15 cellular contexts compared by ENCODE assay signal in the genomic region with DNA sequence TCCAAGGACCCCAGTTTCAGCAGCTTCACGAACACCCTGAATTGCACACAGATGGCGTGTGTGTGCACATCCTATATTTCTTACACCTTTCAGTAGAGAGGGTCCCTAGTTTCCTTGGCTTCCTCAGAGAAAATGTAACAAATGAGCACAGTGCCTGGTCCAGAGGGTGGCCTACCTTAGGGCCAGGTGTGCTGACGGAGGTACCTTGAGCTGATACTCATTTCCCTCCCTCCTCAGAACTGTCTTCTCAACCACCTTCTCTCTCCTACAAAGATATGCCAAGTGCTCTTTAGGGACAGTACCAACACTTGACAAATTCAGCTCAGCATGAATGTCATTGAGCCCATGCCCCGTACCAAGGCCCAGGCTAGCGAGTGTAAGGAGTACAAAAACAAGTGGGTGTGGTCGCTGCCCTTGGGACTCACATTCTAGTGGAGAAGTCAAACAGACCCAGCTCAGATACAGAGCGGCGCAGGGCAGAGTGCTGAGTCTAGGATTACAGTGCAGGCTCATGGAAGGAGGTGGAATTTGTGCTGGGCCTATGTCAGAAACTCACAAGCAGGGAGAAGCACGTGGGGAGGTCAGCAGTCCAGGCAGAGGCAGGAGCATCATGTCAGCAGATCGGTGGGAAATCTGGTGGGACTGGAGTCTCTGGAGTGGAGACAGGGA. TPM values are rescaled to one million over a fixed set of nuclear protein-coding genes. Genes with fewer than 3 reads are reported as not detected.
DNase-seq lines count a peak whose midpoint lies in the region; ATAC-seq and TF ChIP-seq lines count a peak whose summit lies in the region.
"Had no signal": no experiment of that assay in that cellular context is flagged by ENCODE, and none has a peak within 500 bp of the region (broad histone marks: within the 10 kb centered on the region; RNA-seq: fewer than 3 reads in every experiment).

No MANE protein-coding gene starts in this region.

- no peak overlapping the region for H3K4me3 Mint-ChIP-seq in natural killer cell
- no peak overlapping the region for H3K4me3 Mint-ChIP-seq in natural killer cell treated with Interleukin-12 subunit alpha and Interleukin-12 subunit beta and Interleukin-15 and Interleukin-18, amount 100 ng/mL, for 72 hours
- H3K4me3 Mint-ChIP-seq in effector memory CD8-positive, alpha-beta T cell: no peak overlapping the region
- H3K4me3 Mint-ChIP-seq in naive thymus-derived CD4-positive, alpha-beta T cell: no peak overlapping the region

- H3K27ac ChIP-seq in naive thymus-derived CD4-positive, alpha-beta T cell (ENCODE audit: low read depth, low read length): no peak overlapping the region
- H3K27ac ChIP-seq: ascending aorta, HL-60 had no signal

- intact Hi-C loops in natural killer cell (cut with micrococcal nuclease): no loop called here
- intact Hi-C loops in naive thymus-derived CD4-positive, alpha-beta T cell (cut with micrococcal nuclease): loop anchor here in 1 of 2 donors (1.0 kb wide), 1 partner anchor 8 kb away; no protein-coding TSS in a partner anchor

- H3K27me3 Mint-ChIP-seq in natural killer cell (ENCODE audit: low read depth in 2 of 2): no peaks in the 10 kb centered on the region
- H3K27me3 Mint-ChIP-seq in natural killer cell treated with Interleukin-12 subunit alpha and Interleukin-12 subunit beta and Interleukin-15 and Interleukin-18, amount 100 ng/mL, for 72 hours: no peaks in the 10 kb centered on the region
- no peaks in the 10 kb centered on the region for H3K27me3 Mint-ChIP-seq in effector memory CD8-positive, alpha-beta T cell
- H3K27me3 Mint-ChIP-seq in naive thymus-derived CD4-positive, alpha-beta T cell: no peaks in the 10 kb centered on the region

- no peaks in the 10 kb centered on the region for H3K9me3 Mint-ChIP-seq in natural killer cell
- H3K9me3 Mint-ChIP-seq in natural killer cell treated with Interleukin-12 subunit alpha and Interleukin-12 subunit beta and Interleukin-15 and Interleukin-18, amount 100 ng/mL, for 72 hours: no peaks in the 10 kb centered on the region
- no peaks in the 10 kb centered on the region for H3K9me3 Mint-ChIP-seq in effector memory CD8-positive, alpha-beta T cell
- H3K9me3 Mint-ChIP-seq in naive thymus-derived CD4-positive, alpha-beta T cell: no peaks in the 10 kb centered on the region

- no peaks in the 10 kb centered on the region for H3K4me1 ChIP-seq in naive thymus-derived CD4-positive, alpha-beta T cell (ENCODE audit: control insufficient read depth in 2 of 2, insufficient read depth in 2 of 2, low read length in 2 of 2)
- H3K4me1 ChIP-seq: ascending aorta had no signal

- peaks cover 46% of the 10 kb centered on the region for H3K36me3 Mint-ChIP-seq in natural killer cell
- peaks cover 30% of the 10 kb centered on the region for H3K36me3 Mint-ChIP-seq in natural killer cell treated with Interleukin-12 subunit alpha and Interleukin-12 subunit beta and Interleukin-15 and Interleukin-18, amount 100 ng/mL, for 72 hours
- H3K36me3 Mint-ChIP-seq in effector memory CD8-positive, alpha-beta T cell (ENCODE audit: insufficient read depth): peaks cover 92% of the 10 kb centered on the region
- H3K36me3 Mint-ChIP-seq in naive thymus-derived CD4-positive, alpha-beta T cell: peaks cover 22 to 53% (median 47%) of the 10 kb centered on the region in 5 donors

- POLR2A ChIA-PET in naive thymus-derived CD4-positive, alpha-beta T cell (lab: Charles Lee): no interaction called here

- no peak overlapping the region for H3K4me3 ChIP-seq in naive thymus-derived CD4-positive, alpha-beta T cell (ENCODE audit: low read length)
- H3K4me3 ChIP-seq: ascending aorta, HAP-1 had no signal

- H3K36me3 ChIP-seq in naive thymus-derived CD4-positive, alpha-beta T cell (ENCODE audit: control insufficient read depth in 2 of 3, insufficient read depth in 3 of 3, low read length in 3 of 3): peaks cover 17 to 86% (median 39%) of the 10 kb centered on the region in 3 experiments

- H3K27ac Mint-ChIP-seq in natural killer cell: peak overlapping the region; percentile 23 to 45
- H3K27ac Mint-ChIP-seq in natural killer cell treated with Interleukin-12 subunit alpha and Interleukin-12 subunit beta and Interleukin-15 and Interleukin-18, amount 100 ng/mL, for 72 hours: peak overlapping the region in 1 of 2 donors; percentile 29
- H3K27ac Mint-ChIP-seq in effector memory CD8-positive, alpha-beta T cell: peak overlapping the region; percentile 9 to 20
- peak overlapping the region in 7 of 9 donors; percentile 8 to 50 (median 26) for H3K27ac Mint-ChIP-seq in naive thymus-derived CD4-positive, alpha-beta T cell

- TF ChIP-seq CTCF in natural killer cell (IDR thresholded peaks at IDR 0.05): no peak

- no peaks in the 10 kb centered on the region for H3K27me3 ChIP-seq in naive thymus-derived CD4-positive, alpha-beta T cell (ENCODE audit: control insufficient read depth in 2 of 2, insufficient read depth in 2 of 2, low read length in 2 of 2)
- H3K27me3 ChIP-seq: ascending aorta had no signal

- CTCF ChIA-PET in naive thymus-derived CD4-positive, alpha-beta T cell (lab: Charles Lee): interaction anchor here (1.0 kb wide), 1 partner anchor 11 kb away, joined by 3 read pairs; no protein-coding TSS in a partner anchor

- peaks cover 5 to 12% of the 10 kb centered on the region in 2 donors for H3K4me1 Mint-ChIP-seq in natural killer cell
- peaks cover 6 to 14% of the 10 kb centered on the region in 2 donors for H3K4me1 Mint-ChIP-seq in natural killer cell treated with Interleukin-12 subunit alpha and Interleukin-12 subunit beta and Interleukin-15 and Interleukin-18, amount 100 ng/mL, for 72 hours (ENCODE audit: low read depth in 2 of 2)
- H3K4me1 Mint-ChIP-seq in effector memory CD8-positive, alpha-beta T cell (ENCODE audit: low read depth in 2 of 2): peaks cover 6% of the 10 kb centered on the region in 2 donors
- peaks cover 0 to 13% (median 6%) of the 10 kb centered on the region in 7 donors for H3K4me1 Mint-ChIP-seq in naive thymus-derived CD4-positive, alpha-beta T cell

- no peak for DNase-seq in natural killer cell
- no peak for DNase-seq in natural killer cell treated with Interleukin-12 subunit alpha and Interleukin-12 subunit beta and Interleukin-15 and Interleukin-18, amount 100 ng/mL, for 72 hours (ENCODE audit: low spot score)
- DNase-seq in effector memory CD8-positive, alpha-beta T cell: no peak
- no peak for DNase-seq in naive thymus-derived CD4-positive, alpha-beta T cell
- DNase-seq in stimulated activated naive CD8-positive, alpha-beta T cell treated with anti-CD3 and anti-CD28 coated beads, Interleukin-15, Interleukin-2, amounts not matched to agents 100 U/mL and 50 U/mL, for 24 hours: no peak
- DNase-seq in SKM-1 treated with dmso at 0.1 percent for 144 hours (lab: John Stamatoyannopoulos, UW; ENCODE audit: unreplicated experiment): no peak
- DNase-seq in NCI-H1694 treated with DMSO at 0.1 percent for 48 hours (lab: John Stamatoyannopoulos, UW): no peak
- DNase-seq: hypothalamus, midbrain, NCI-H2081, NCI-H526 had no signal

- ATAC-seq in natural killer cell (no peak), GM18520 (IDR thresholded peaks at IDR 0.05; ENCODE audit: unreplicated experiment) (no peak)
- no peak for ATAC-seq in natural killer cell treated with Interleukin-12 subunit alpha and Interleukin-12 subunit beta and Interleukin-15 and Interleukin-18, amount 100 ng/mL, for 72 hours
- no peak for ATAC-seq in effector memory CD8-positive, alpha-beta T cell (replicated peaks)
- ATAC-seq in naive thymus-derived CD4-positive, alpha-beta T cell: no peak
- no peak for ATAC-seq in stimulated activated naive CD8-positive, alpha-beta T cell treated with anti-CD3 and anti-CD28 coated beads, Interleukin-15, Interleukin-2, amounts not matched to agents 100 U/mL and 50 U/mL, for 24 hours

- no peaks in the 10 kb centered on the region for H3K9me3 ChIP-seq in naive thymus-derived CD4-positive, alpha-beta T cell (ENCODE audit: control insufficient read depth in 2 of 3, low read length in 3 of 3)
- H3K9me3 ChIP-seq: ascending aorta, HAP-1 had no signal

RNA-seq across cellular contexts. Expression of a gene that starts 9.6 kb away (rescaled TPM):
- 1 to 10 TPM; 2.9 to 5.9 (median 5.7) TPM for total RNA-seq in natural killer cell
- 1 to 10 TPM; 5.6 to 7.3 TPM for total RNA-seq in natural killer cell treated with Interleukin-12 subunit alpha and Interleukin-12 subunit beta and Interleukin-15 and Interleukin-18, amount 100 ng/mL, for 72 hours
- total RNA-seq in naive thymus-derived CD4-positive, alpha-beta T cell: 10 to 100 TPM in 2 of 5 experiments, 1 to 10 TPM in 3; 7.9 to 18.0 (median 10.0) TPM
- polyA plus RNA-seq in naive thymus-derived CD4-positive, alpha-beta T cell: 1 to 10 TPM; 9.3 to 9.6 TPM

RNA-seq across cellular contexts. Expression of a gene that starts 40.6 kb away (rescaled TPM):
- total RNA-seq in natural killer cell: 10 to 100 TPM; 30.9 to 44.8 (median 34.5) TPM
- total RNA-seq in natural killer cell treated with Interleukin-12 subunit alpha and Interleukin-12 subunit beta and Interleukin-15 and Interleukin-18, amount 100 ng/mL, for 72 hours: 10 to 100 TPM; 28.2 to 41.4 TPM
- total RNA-seq in naive thymus-derived CD4-positive, alpha-beta T cell: 10 to 100 TPM; 20.3 to 34.8 (median 32.4) TPM
- 10 to 100 TPM; 17.1 to 25.4 TPM for polyA plus RNA-seq in naive thymus-derived CD4-positive, alpha-beta T cell

RNA-seq across cellular contexts. Expression of a gene that starts 48.5 kb away (rescaled TPM):
- total RNA-seq in natural killer cell: 10 to 100 TPM in 2 of 3 donors, 1 to 10 TPM in 1; 9.2 to 13.2 (median 11.4) TPM
- total RNA-seq in natural killer cell treated with Interleukin-12 subunit alpha and Interleukin-12 subunit beta and Interleukin-15 and Interleukin-18, amount 100 ng/mL, for 72 hours: 1 to 10 TPM; 1.7 to 5.8 TPM
- total RNA-seq in naive thymus-derived CD4-positive, alpha-beta T cell: 10 to 100 TPM in 2 of 5 experiments, 1 to 10 TPM in 3; 2.2 to 39.6 (median 3.1) TPM
- 1 to 10 TPM; 1.3 to 5.4 TPM for polyA plus RNA-seq in naive thymus-derived CD4-positive, alpha-beta T cell
